Comparison of ENCODE assay signal across 8 cellular contexts in genomic region chr9:127586537-127586936, GRCh38. TPM values are rescaled to one million over a fixed set of nuclear protein-coding genes. Genes with fewer than 3 reads are reported as not detected.
A peak's percentile ranks its signal among the peaks of the same experiment; 100 is the strongest.
DNase-seq lines count a peak whose midpoint lies in the region; ATAC-seq and TF ChIP-seq lines count a peak whose summit lies in the region.

No MANE protein-coding gene starts in this region.

- POLR2A ChIA-PET in RWPE1 (lab: Yijun Ruan, JAX; ENCODE audit: low non-redundant PET), result no interaction called here

- H3K27ac ChIP-seq in RWPE1 (peak overlapping the region; percentile 93), foreskin keratinocyte (no peak overlapping the region)

- peak; percentile 45 for ATAC-seq in foreskin keratinocyte
- peak; percentile 67 for ATAC-seq in omental fat pad (ENCODE audit: low FRiP score)
- no peak for ATAC-seq in GM21825 (IDR thresholded peaks at IDR 0.05; ENCODE audit: unreplicated experiment)
- ATAC-seq in GM21390 (IDR thresholded peaks at IDR 0.05; ENCODE audit: unreplicated experiment), result no peak

- DNase-seq in D341Med (ENCODE audit: low spot score) (peak; percentile 81), Kasumi-1 (lab: John Stamatoyannopoulos, UW) (peak; percentile 55 to 75), RWPE1 (ENCODE audit: low spot score) (peak; percentile 90), foreskin keratinocyte (peak in 1 of 2 donors; percentile 56), omental fat pad (ENCODE audit: low spot score) (no peak)
- DNase-seq in activated naive CD4-positive, alpha-beta T cell treated with Interleukin-2 at 50 U/mL for 16 hours, result peak; percentile 62

- CTCF ChIA-PET in RWPE1 (lab: Yijun Ruan, JAX), result interaction anchor here (0.8 to 5.0 kb wide), 11 partner anchors 11 to 82 kb away, joined by 3 to 44 read pairs (median 4); no protein-coding TSS in a partner anchor

- TF ChIP-seq CTCF in RWPE1 (conservative IDR thresholded peaks at IDR 0.05; ENCODE audit: low read depth) (peak; percentile 99), foreskin keratinocyte (conservative IDR thresholded peaks at IDR 0.05) (peak; percentile 90), omental fat pad (IDR thresholded peaks at IDR 0.05) (peak in 2 of 3 donors; percentile 81 to 90)

- no peaks in the 10 kb centered on the region for H3K27me3 ChIP-seq in foreskin keratinocyte

- H3K4me1 ChIP-seq in foreskin keratinocyte, result peaks cover 4% of the 10 kb centered on the region

RNA-seq across cellular contexts. Expression of gene STXBP1, which starts 25.5 kb away (rescaled TPM):
- total RNA-seq in foreskin keratinocyte (20.2 and 20.6 TPM in 2 replicates), omental fat pad (10 to 100 TPM; 47.0 to 81.0 (median 66.4) TPM)
- 15.5 and 18.7 TPM in 2 replicates for polyA plus RNA-seq in foreskin keratinocyte

Comparison
In these comparisons a context has a peak if more than half of its experiments do, and no peak if none do; other contexts are left out.
1. ATAC-seq: peak in foreskin keratinocyte (single experiment) and omental fat pad (single experiment); none in GM21825 (single experiment) and GM21390 (single experiment).
2. Peak in every context shown above with its lines, with median percentiles within 50 percentile points of each other: CTCF ChIP-seq.